In the genomic region with DNA sequence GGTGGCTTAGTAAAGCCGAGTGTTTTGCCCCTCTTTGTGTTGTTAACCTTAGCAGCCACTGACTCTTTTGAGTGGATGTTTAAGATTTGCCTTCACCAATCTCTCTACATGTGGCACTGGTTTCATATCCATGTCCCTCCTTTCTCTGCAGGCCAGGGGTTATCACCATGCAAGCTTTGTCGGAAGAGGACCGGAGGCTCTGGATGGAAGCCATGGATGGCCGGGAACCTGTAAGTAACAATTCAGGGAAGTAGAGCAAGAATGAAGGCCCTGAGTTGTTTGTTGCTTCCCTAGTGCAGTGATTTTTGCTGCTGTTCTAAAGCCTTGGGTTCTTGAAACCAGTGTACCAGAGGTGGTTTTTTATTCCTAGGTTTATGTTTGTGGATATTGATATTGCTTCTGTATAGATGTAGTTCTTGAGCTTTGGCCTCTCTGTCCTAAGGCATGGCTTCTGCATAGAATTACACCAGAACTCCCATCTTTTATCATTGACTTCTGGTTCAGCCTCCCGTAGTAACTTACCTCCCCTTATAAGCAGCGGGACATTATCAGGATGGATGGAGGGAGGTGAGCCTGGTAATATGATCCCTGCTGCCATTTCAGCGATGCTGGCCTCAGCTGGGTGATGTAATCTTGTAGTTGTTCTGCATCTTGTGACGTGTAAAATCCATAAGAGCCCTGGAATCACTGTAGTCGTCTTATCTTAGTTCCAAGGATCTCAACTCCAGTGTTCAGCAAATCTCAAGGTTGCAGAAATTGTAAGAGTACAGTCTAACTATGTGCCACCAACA, we compare ENCODE assay signal across 2 cellular contexts.
TF ChIP-seq lines count a peak whose summit lies in the region.

No MANE protein-coding gene starts in this region.

TF ChIP-seq in HEK293, 187 proteins besides CTCF, POLR2A, EP300 and RAD21 (continues in another document):
- TF ChIP-seq, protein P1, sequence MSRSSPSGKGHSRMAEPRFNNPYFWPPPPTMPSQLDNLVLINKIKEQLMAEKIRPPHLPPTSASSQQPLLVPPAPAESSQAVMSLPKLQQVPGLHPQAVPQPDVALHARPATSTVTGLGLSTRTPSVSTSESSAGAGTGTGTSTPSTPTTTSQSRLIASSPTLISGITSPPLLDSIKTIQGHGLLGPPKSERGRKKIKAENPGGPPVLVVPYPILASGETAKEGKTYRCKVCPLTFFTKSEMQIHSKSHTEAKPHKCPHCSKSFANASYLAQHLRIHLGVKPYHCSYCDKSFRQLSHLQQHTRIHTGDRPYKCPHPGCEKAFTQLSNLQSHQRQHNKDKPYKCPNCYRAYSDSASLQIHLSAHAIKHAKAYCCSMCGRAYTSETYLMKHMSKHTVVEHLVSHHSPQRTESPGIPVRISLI (tag by site-specific recombination; IDR thresholded peaks at IDR 0.05), result no peak
- no peak for TF ChIP-seq ZNF76 (tag by site-specific recombination; IDR thresholded peaks at IDR 0.05; ENCODE audit: borderline replicate concordance, low read depth)
- TF ChIP-seq, protein P2, sequence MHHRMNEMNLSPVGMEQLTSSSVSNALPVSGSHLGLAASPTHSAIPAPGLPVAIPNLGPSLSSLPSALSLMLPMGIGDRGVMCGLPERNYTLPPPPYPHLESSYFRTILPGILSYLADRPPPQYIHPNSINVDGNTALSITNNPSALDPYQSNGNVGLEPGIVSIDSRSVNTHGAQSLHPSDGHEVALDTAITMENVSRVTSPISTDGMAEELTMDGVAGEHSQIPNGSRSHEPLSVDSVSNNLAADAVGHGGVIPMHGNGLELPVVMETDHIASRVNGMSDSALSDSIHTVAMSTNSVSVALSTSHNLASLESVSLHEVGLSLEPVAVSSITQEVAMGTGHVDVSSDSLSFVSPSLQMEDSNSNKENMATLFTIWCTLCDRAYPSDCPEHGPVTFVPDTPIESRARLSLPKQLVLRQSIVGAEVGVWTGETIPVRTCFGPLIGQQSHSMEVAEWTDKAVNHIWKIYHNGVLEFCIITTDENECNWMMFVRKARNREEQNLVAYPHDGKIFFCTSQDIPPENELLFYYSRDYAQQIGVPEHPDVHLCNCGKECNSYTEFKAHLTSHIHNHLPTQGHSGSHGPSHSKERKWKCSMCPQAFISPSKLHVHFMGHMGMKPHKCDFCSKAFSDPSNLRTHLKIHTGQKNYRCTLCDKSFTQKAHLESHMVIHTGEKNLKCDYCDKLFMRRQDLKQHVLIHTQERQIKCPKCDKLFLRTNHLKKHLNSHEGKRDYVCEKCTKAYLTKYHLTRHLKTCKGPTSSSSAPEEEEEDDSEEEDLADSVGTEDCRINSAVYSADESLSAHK (tag by site-specific recombination; IDR thresholded peaks at IDR 0.05), result no peak
- TF ChIP-seq, protein P3, sequence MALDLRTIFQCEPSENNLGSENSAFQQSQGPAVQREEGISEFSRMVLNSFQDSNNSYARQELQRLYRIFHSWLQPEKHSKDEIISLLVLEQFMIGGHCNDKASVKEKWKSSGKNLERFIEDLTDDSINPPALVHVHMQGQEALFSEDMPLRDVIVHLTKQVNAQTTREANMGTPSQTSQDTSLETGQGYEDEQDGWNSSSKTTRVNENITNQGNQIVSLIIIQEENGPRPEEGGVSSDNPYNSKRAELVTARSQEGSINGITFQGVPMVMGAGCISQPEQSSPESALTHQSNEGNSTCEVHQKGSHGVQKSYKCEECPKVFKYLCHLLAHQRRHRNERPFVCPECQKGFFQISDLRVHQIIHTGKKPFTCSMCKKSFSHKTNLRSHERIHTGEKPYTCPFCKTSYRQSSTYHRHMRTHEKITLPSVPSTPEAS (tag by site-specific recombination; IDR thresholded peaks at IDR 0.05), result 0 out of 2 replicates have a peak, but pooled peaks have one; percentile 16
- no peak for TF ChIP-seq ZNF155 (tag by site-specific recombination; IDR thresholded peaks at IDR 0.05)
- TF ChIP-seq ZNF23 (tag by site-specific recombination; IDR thresholded peaks at IDR 0.05; ENCODE audit: borderline replicate concordance), result no peak
- TF ChIP-seq ZNF366 (tag by site-specific recombination; conservative IDR thresholded peaks at IDR 0.05), result peak; percentile 93
- TF ChIP-seq ZNF335 (tag by site-specific recombination; conservative IDR thresholded peaks at IDR 0.05), result 0 out of 2 replicates have a peak, but pooled peaks have one; percentile 33
- TF ChIP-seq ZNF600 (tag by site-specific recombination; IDR thresholded peaks at IDR 0.05), result peak; percentile 85
- TF ChIP-seq ZNF341 (tag by site-specific recombination; IDR thresholded peaks at IDR 0.05; ENCODE audit: low read depth), result peak; percentile 37; the same call in 1 of the 2 replicates
- TF ChIP-seq ZNF518A (tag by site-specific recombination; conservative IDR thresholded peaks at IDR 0.05; ENCODE audit: low read depth), result peak; percentile 60
- TF ChIP-seq ZFHX2 (tag by site-specific recombination; conservative IDR thresholded peaks at IDR 0.05), result no peak
- TF ChIP-seq ZIC2 (tag by site-specific recombination; IDR thresholded peaks at IDR 0.05), result peak; percentile 38; the same call in 1 of the 2 replicates
- TF ChIP-seq ZNF221 (tag by site-specific recombination; IDR thresholded peaks at IDR 0.05; ENCODE audit: borderline replicate concordance), result no peak

TF ChIP-seq in H1, 55 proteins besides CTCF, POLR2A, EP300 and RAD21:
- no peak for TF ChIP-seq EGR1 (IDR thresholded peaks at IDR 0.05; ENCODE audit: borderline replicate concordance, low read depth, low read length)
- peak; percentile 48; the same call in 1 of the 2 replicates for TF ChIP-seq CEBPB (IDR thresholded peaks at IDR 0.05; ENCODE audit: low read depth, low read length)
